In genomic region chr22:17774928-17775675, GRCh38 we compare ENCODE assay signal across 8 cellular contexts. TPM values are rescaled to one million over a fixed set of nuclear protein-coding genes. Genes with fewer than 3 reads are reported as not detected.
A peak's percentile ranks its signal among the peaks of the same experiment; 100 is the strongest.
DNase-seq lines count a peak whose midpoint lies in the region; ATAC-seq and TF ChIP-seq lines count a peak whose summit lies in the region.

No MANE protein-coding gene starts in this region.

- H3K27me3 Mint-ChIP-seq in H9 (ENCODE audit: low read depth): peaks cover 36% of the 10 kb centered on the region
- H3K27me3 Mint-ChIP-seq in activated CD8-positive, alpha-beta T cell treated with anti-CD3 and anti-CD28 coated beads, Interleukin-2, amount 10 ng/mL, durations not matched to agents 7 days and 5 days (ENCODE audit: low read depth): peaks cover 7% of the 10 kb centered on the region

- H2AK5ac ChIP-seq in H9 (ENCODE audit: insufficient read length, low read length): no peak overlapping the region

- no CpG with 5 or more reads among the region's 27 CpGs for WGBS in H9 (ENCODE audit: extremely low coverage, insufficient read length, low lambda C conversion rate)

- peak overlapping the region; percentile 65 for H3K4me2 ChIP-seq in H9 (ENCODE audit: insufficient read depth, insufficient read length, low read length)

- no peak overlapping the region for H2BK20ac ChIP-seq in H9 (ENCODE audit: low read depth, low read length, poor library complexity, severe bottlenecking)

- CTCF ChIA-PET in activated CD8-positive, alpha-beta T cell treated with anti-CD3 and anti-CD28 coated beads, Interleukin-2, amount 10 ng/mL, durations not matched to agents 7 days and 5 days (lab: Charles Lee): interaction anchor here (6.3 kb wide), 1 partner anchor 9 kb away, joined by 41 read pairs; no protein-coding TSS in a partner anchor
- CTCF ChIA-PET in HEK293T (lab: Yijun Ruan, JAX): interaction anchor here (1.2 kb wide), 1 partner anchor 10 kb away, joined by 4 read pairs; no protein-coding TSS in a partner anchor

- no peaks in the 10 kb centered on the region for H3K36me3 ChIP-seq in lower lobe of right lung

- H2BK15ac ChIP-seq in H9 (ENCODE audit: low read depth, low read length): no peak overlapping the region

- no peak overlapping the region for H3T11ph ChIP-seq in H9 (ENCODE audit: low read length)

- no peak overlapping the region for H3K4ac ChIP-seq in H9 (ENCODE audit: low read depth, low read length)

- H3K27ac Mint-ChIP-seq in H9: no peak overlapping the region
- H3K27ac Mint-ChIP-seq in activated CD8-positive, alpha-beta T cell treated with anti-CD3 and anti-CD28 coated beads, Interleukin-2, amount 10 ng/mL, durations not matched to agents 7 days and 5 days: peak overlapping the region; percentile 98

- no peak overlapping the region for H2BK120ac ChIP-seq in H9 (ENCODE audit: low read depth, low read length, poor library complexity, severe bottlenecking)

- no peak overlapping the region for H4K91ac ChIP-seq in H9 (ENCODE audit: insufficient read length, low read depth, low read length)

- intact Hi-C loops in lower lobe of right lung (cut with DNase I) (no loop called here), left colon (cut with DNase I, micrococcal nuclease) (no loop called here)

- H2BK12ac ChIP-seq in H9 (ENCODE audit: insufficient read length, low read depth, low read length): no peak overlapping the region

- POLR2A ChIA-PET in activated CD8-positive, alpha-beta T cell treated with anti-CD3 and anti-CD28 coated beads, Interleukin-2, amount 10 ng/mL, durations not matched to agents 7 days and 5 days (lab: Charles Lee): interaction anchor here (0.7 kb wide), 1 partner anchor 227 kb away, joined by 3 read pairs; no protein-coding TSS in a partner anchor
- POLR2A ChIA-PET in HEK293T (lab: Yijun Ruan, JAX): interaction anchor here (0.6 to 1.9 kb wide), 3 partner anchors 10 to 124 kb away, joined by 3 to 6 read pairs (median 6); no protein-coding TSS in a partner anchor

- H3K14ac ChIP-seq in H9 (ENCODE audit: insufficient read depth, low read length): no peak overlapping the region

- no peak overlapping the region for H4K8ac ChIP-seq in H9 (replicated peaks; ENCODE audit: insufficient read length, low read depth, low read length)

- no peak for TF ChIP-seq CTCF in AG09309 (IDR thresholded peaks at IDR 0.05; ENCODE audit: control insufficient read depth, insufficient read depth, low read depth, low read length, missing control alignments)
- TF ChIP-seq CTCF in H9 (conservative IDR thresholded peaks at IDR 0.05): no peak
- no peak for TF ChIP-seq CTCF in lower lobe of right lung (IDR thresholded peaks at IDR 0.05)

- peaks cover 0 to 4% (median 1%) of the 10 kb centered on the region in 3 experiments; a peak in 2 of 7 replicates for H3K36me3 Mint-ChIP-seq in H9 (ENCODE audit: insufficient read depth in 1 of 3, low read depth in 3 of 3)
- peaks cover 24% of the 10 kb centered on the region for H3K36me3 Mint-ChIP-seq in activated CD8-positive, alpha-beta T cell treated with anti-CD3 and anti-CD28 coated beads, Interleukin-2, amount 10 ng/mL, durations not matched to agents 7 days and 5 days (ENCODE audit: low read depth)

- H3K4me1 Mint-ChIP-seq in H9: peaks cover 25 to 31% of the 10 kb centered on the region in 2 experiments
- H3K4me1 Mint-ChIP-seq in activated CD8-positive, alpha-beta T cell treated with anti-CD3 and anti-CD28 coated beads, Interleukin-2, amount 10 ng/mL, durations not matched to agents 7 days and 5 days (ENCODE audit: low read depth): peaks cover 71% of the 10 kb centered on the region

- H2AFZ ChIP-seq in H9 (ENCODE audit: low read length): no peak overlapping the region

- H3K27me3 ChIP-seq in H9 (ENCODE audit: insufficient read depth, low read length) (no peaks in the 10 kb centered on the region), lower lobe of right lung (ENCODE audit: low read depth) (no peaks in the 10 kb centered on the region)

- H3K27ac ChIP-seq in H9 (ENCODE audit: insufficient read length, low read depth, low read length) (no peak overlapping the region), lower lobe of right lung (no peak overlapping the region)

- no peak overlapping the region for H2BK5ac ChIP-seq in H9 (ENCODE audit: insufficient read length, low read length)

- H3K4me1 ChIP-seq in H9 (ENCODE audit: insufficient read depth, low read length) (peaks cover 5% of the 10 kb centered on the region; the same call in 1 of the 2 replicates), lower lobe of right lung (peaks cover 43% of the 10 kb centered on the region)

- H3K4me3 ChIP-seq in AG09309 (ENCODE audit: control insufficient read depth, low read depth, low read length): peak overlapping the region; percentile 78
- H3K4me3 ChIP-seq in lower lobe of right lung: peak overlapping the region; percentile 75

- DNase-seq in AG09309 (ENCODE audit: low read depth) (no peak), H9 (no peak), lower lobe of right lung (no peak), amygdala (lab: John Stamatoyannopoulos, UW) (no peak), NCI-H345 treated with DMSO at 0.1 percent for 48 hours (lab: John Stamatoyannopoulos, UW; ENCODE audit: unreplicated experiment) (no peak), left colon (no peak), HEK293T (ENCODE audit: extremely low spot score) (no peak)
- DNase-seq in activated CD8-positive, alpha-beta T cell treated with anti-CD3 and anti-CD28 coated beads, Interleukin-2, amount 10 ng/mL, durations not matched to agents 7 days and 5 days: no peak

- H4K20me1 ChIP-seq in H9 (ENCODE audit: control insufficient read depth, insufficient read depth, insufficient read length): no peaks in the 10 kb centered on the region

- H3K4me3 Mint-ChIP-seq in H9: peak overlapping the region; percentile 58 to 80
- H3K4me3 Mint-ChIP-seq in activated CD8-positive, alpha-beta T cell treated with anti-CD3 and anti-CD28 coated beads, Interleukin-2, amount 10 ng/mL, durations not matched to agents 7 days and 5 days: peak overlapping the region; percentile 64

- no peak overlapping the region for H4K5ac ChIP-seq in H9 (ENCODE audit: insufficient read length, low read depth, low read length)

- H3K23me2 ChIP-seq in H9 (ENCODE audit: insufficient read length, low read depth, low read length, poor library complexity, severe bottlenecking): peaks cover 11% of the 10 kb centered on the region

- H3K79me2 ChIP-seq in H9 (ENCODE audit: insufficient read depth, low read length): peaks cover 2% of the 10 kb centered on the region; the same call in 1 of the 2 replicates

- no peak overlapping the region for H3K9ac ChIP-seq in H9 (ENCODE audit: extremely low read depth, insufficient read length, low read length)

- no peak overlapping the region for H3K18ac ChIP-seq in H9 (ENCODE audit: insufficient read length, low read depth, low read length)

- ATAC-seq in activated CD8-positive, alpha-beta T cell treated with anti-CD3 and anti-CD28 coated beads, Interleukin-2, amount 10 ng/mL, durations not matched to agents 7 days and 5 days: no peak
- ATAC-seq in lower lobe of right lung (no peak), left colon (no peak)

- H3K79me1 ChIP-seq in H9 (ENCODE audit: insufficient read depth, low read depth, low read length, poor library complexity, severe bottlenecking): no peaks in the 10 kb centered on the region

- H3K56ac ChIP-seq in H9 (ENCODE audit: insufficient read length, low read depth, low read length): no peak overlapping the region

- H3K9me3 ChIP-seq in H9 (ENCODE audit: control insufficient read depth, low read depth, low read length) (no peaks in the 10 kb centered on the region), lower lobe of right lung (no peaks in the 10 kb centered on the region)

- no peaks in the 10 kb centered on the region; a peak in 2 of 5 replicates for H3K9me3 Mint-ChIP-seq in H9
- H3K9me3 Mint-ChIP-seq in activated CD8-positive, alpha-beta T cell treated with anti-CD3 and anti-CD28 coated beads, Interleukin-2, amount 10 ng/mL, durations not matched to agents 7 days and 5 days (ENCODE audit: insufficient read depth): no peaks in the 10 kb centered on the region

- no peak overlapping the region for H3K23ac ChIP-seq in H9 (ENCODE audit: insufficient read length, low read depth, low read length)

TF ChIP-seq in HEK293T, 16 proteins besides CTCF, POLR2A, EP300 and RAD21:
- no peak for TF ChIP-seq HDGF (IDR thresholded peaks at IDR 0.05; ENCODE audit: borderline replicate concordance)
- TF ChIP-seq CTBP1 (IDR thresholded peaks at IDR 0.05; ENCODE audit: borderline replicate concordance): no peak
- TF ChIP-seq BHLHE40 (IDR thresholded peaks at IDR 0.05; ENCODE audit: borderline replicate concordance): no peak
- TF ChIP-seq SP1 (IDR thresholded peaks at IDR 0.05): no peak
- no peak for TF ChIP-seq ZNF384 (IDR thresholded peaks at IDR 0.05)
- TF ChIP-seq FOXA1 (IDR thresholded peaks at IDR 0.05): no peak
- no peak for TF ChIP-seq SUZ12 (IDR thresholded peaks at IDR 0.05)
- TF ChIP-seq PKNOX1 (IDR thresholded peaks at IDR 0.05): no peak
- no peak for TF ChIP-seq ELF4 (IDR thresholded peaks at IDR 0.05)
- no peak for TF ChIP-seq L3MBTL2 (conservative IDR thresholded peaks at IDR 0.05)
- no peak for TF ChIP-seq ARNT (IDR thresholded peaks at IDR 0.05)

RNA-seq across cellular contexts. Expression of gene BID, which starts 0.8 kb away (rescaled TPM):
- total RNA-seq in H9 (2021): 23.2 and 25.5 TPM in 2 replicates
- 10 to 100 TPM; 46.2 to 48.4 TPM for total RNA-seq in activated CD8-positive, alpha-beta T cell treated with anti-CD3 and anti-CD28 coated beads, Interleukin-2, amount 10 ng/mL, durations not matched to agents 7 days and 5 days
- 34.3 TPM for total RNA-seq in lower lobe of right lung
- 10 to 100 TPM; 26.5 to 33.2 TPM for total RNA-seq in left colon
